In the genomic region with DNA sequence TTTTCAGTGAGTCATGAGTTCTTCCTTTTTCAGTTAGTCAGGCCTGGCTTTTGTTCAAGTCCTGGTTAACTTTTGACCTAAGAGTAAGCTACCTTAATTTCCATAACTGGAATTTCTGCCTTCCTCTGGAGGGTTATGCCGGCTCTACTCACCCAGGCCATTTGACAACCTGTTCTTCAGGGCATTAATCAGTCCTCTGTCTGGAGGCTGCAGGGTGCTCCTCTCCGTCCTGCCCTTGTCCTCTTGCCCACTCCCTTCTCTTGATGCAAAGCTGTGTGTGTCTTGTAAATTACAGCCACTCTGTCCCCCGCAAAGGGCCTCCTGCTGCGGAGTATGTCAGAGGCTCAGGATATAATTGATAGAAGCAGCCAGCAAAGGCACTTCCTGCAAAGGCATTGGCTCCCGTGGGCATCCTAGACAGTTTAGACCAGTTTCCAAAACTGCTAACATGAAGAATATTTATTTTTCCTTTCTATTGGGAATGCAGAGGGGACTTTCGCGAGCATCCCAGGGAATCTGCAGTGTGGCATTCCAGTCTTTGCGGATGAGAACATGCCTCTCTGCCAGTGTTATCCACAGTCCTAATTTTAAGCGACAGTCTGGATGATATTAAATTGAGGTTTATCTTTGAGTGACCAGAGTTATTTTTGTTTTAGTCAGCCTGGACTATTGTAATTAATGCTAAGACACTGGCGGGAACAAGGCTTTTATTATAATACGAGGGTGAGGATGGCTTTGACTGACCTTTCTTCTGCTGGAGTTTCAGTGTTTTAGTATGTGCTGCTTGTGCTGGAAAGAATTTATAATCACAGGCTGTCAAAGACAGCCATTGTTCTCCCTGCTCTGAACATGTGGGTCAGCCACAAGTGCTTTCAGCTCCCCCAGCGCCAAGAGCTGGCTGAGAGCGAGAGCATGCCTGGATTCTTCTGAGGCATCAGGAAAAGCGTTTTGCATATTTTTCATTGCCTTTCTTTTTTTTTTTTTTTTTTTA, we compare ENCODE assay signal across 8 cellular contexts.
DNase-seq lines count a peak whose midpoint lies in the region; ATAC-seq and TF ChIP-seq lines count a peak whose summit lies in the region.

No MANE protein-coding gene starts in this region.

- 28% methylated on average over 14 of the region's 14 CpGs for WGBS in suprapubic skin

- TF ChIP-seq EP300 in suprapubic skin (IDR thresholded peaks at IDR 0.05): no peak

- H3K27ac ChIP-seq in caudate nucleus (ENCODE audit: low read depth, low read length) (peak overlapping the region; percentile 88), layer of hippocampus (ENCODE audit: low read depth, low read length) (peak overlapping the region; percentile 72), suprapubic skin (peak overlapping the region; percentile 76)

- H3K36me3 ChIP-seq in suprapubic skin: no peaks in the 10 kb centered on the region

- H3K4me3 ChIP-seq in LNCaP clone FGC (ENCODE audit: low read depth, low read length) (no peak overlapping the region), suprapubic skin (no peak overlapping the region)

- TF ChIP-seq POLR2A in suprapubic skin (IDR thresholded peaks at IDR 0.05): no peak

- H3K4me1 ChIP-seq in suprapubic skin: peaks cover 29% of the 10 kb centered on the region

- H3K9me3 ChIP-seq in suprapubic skin: no peaks in the 10 kb centered on the region

- no peak for ATAC-seq in HG02938 (IDR thresholded peaks at IDR 0.05; ENCODE audit: unreplicated experiment)
- no peak for ATAC-seq in HG03025 (IDR thresholded peaks at IDR 0.05; ENCODE audit: low FRiP score, unreplicated experiment)

- no peaks in the 10 kb centered on the region for H3K27me3 ChIP-seq in layer of hippocampus (ENCODE audit: control insufficient read depth, insufficient read depth, low read length)
- H3K27me3 ChIP-seq in suprapubic skin: no peaks in the 10 kb centered on the region

- no peak for TF ChIP-seq CTCF in LNCaP clone FGC (IDR thresholded peaks at IDR 0.05; ENCODE audit: control insufficient read depth, extremely low read depth, insufficient read depth)
- TF ChIP-seq CTCF in suprapubic skin (IDR thresholded peaks at IDR 0.05): no peak

- peak; percentile 94 for DNase-seq in LNCaP clone FGC (ENCODE audit: low read depth)
- peak in 59 of 61 donors; percentile 13 to 93 (median 72) for DNase-seq in caudate nucleus (lab: John Stamatoyannopoulos, UW)
- DNase-seq in suprapubic skin (ENCODE audit: low spot score in 2 of 2): no peak
- DNase-seq in activated CD8-positive, alpha-beta memory T cell treated with anti-CD3 and anti-CD28 coated beads, Interleukin-2, amount 50 U/mL, for 4 hours: no peak
- no peak for DNase-seq in stimulated activated CD4-positive, alpha-beta T cell treated with anti-CD3 and anti-CD28 coated beads, Interleukin-4, amount 100 ng/mL, for 24 hours

Comparison
In these comparisons a context has a peak if more than half of its experiments do, and no peak if none do; other contexts are left out.
1. DNase-seq: peak in LNCaP clone FGC (single experiment) and caudate nucleus (59 of 61); none in suprapubic skin (0 of 2), activated CD8-positive, alpha-beta memory T cell treated with anti-CD3 and anti-CD28 coated beads, Interleukin-2, amount 50 U/mL, for 4 hours (single experiment) and stimulated activated CD4-positive, alpha-beta T cell treated with anti-CD3 and anti-CD28 coated beads, Interleukin-4, amount 100 ng/mL, for 24 hours (single experiment).
2. Peak in every context shown above with its lines, with median percentiles within 50 percentile points of each other: H3K27ac ChIP-seq.